Comparison of ENCODE assay signal across 4 cellular contexts in genomic region chrX:72127332-72127731, GRCh38.
"Had no signal": no experiment of that assay in that cellular context is flagged by ENCODE, and none has a peak within 500 bp of the region (broad histone marks: within the 10 kb centered on the region; RNA-seq: fewer than 3 reads in every experiment).

No MANE protein-coding gene starts in this region.

- H3K27ac ChIP-seq: suprapubic skin had no signal

- H3K27me3 ChIP-seq: suprapubic skin had no signal

- FAIRE-seq: endometrium had no signal

- DNase-seq: esophagus squamous epithelium had no signal

- H3K9me3 ChIP-seq: esophagus squamous epithelium, suprapubic skin had no signal

- H3K4me3 ChIP-seq: esophagus squamous epithelium, skin epidermis, suprapubic skin had no signal

- H3K36me3 ChIP-seq: esophagus squamous epithelium, suprapubic skin had no signal
